Comparison of ENCODE assay signal across 20 cellular contexts in genomic region chr21:35038772-35039145, GRCh38. TPM values are rescaled to one million over a fixed set of nuclear protein-coding genes. Genes with fewer than 3 reads are reported as not detected.
A peak's percentile ranks its signal among the peaks of the same experiment; 100 is the strongest.
DNase-seq lines count a peak whose midpoint lies in the region; ATAC-seq, FAIRE-seq and TF ChIP-seq lines count a peak whose summit lies in the region.
"Had no signal": no experiment of that assay in that cellular context is flagged by ENCODE, and none has a peak within 500 bp of the region (broad histone marks: within the 10 kb centered on the region; RNA-seq: fewer than 3 reads in every experiment).

No MANE protein-coding gene starts in this region.

- H3K4me3 Mint-ChIP-seq in T-cell = peak overlapping the region; percentile 44 to 85 (median 60)

- peak overlapping the region; percentile 96 for H3K27ac Mint-ChIP-seq in T-cell

- no peak overlapping the region for H3K9ac ChIP-seq in K562 (ENCODE audit: insufficient read depth in 1 of 2, low read depth in 2 of 2, low read length in 2 of 2)

- TF ChIP-seq CTCF in right atrium auricular region (IDR thresholded peaks at IDR 0.05) (no peak), K562 (IDR thresholded peaks at IDR 0.05 in 2 of 3, conservative IDR thresholded peaks at IDR 0.05 in 1 of 3; ENCODE audit: insufficient read depth in 2 of 3, low read depth in 1 of 3, low read length in 3 of 3) (no peak)

- H3K4me3 ChIP-seq in right atrium auricular region (no peak overlapping the region), K562 (no peak overlapping the region)
- H3K4me3 ChIP-seq: dorsolateral prefrontal cortex, prostate gland, tibial nerve had no signal

- BruUV-seq in K562 (replicated peaks; lab: Mats Ljungman, UMichigan) = no TSS peak

- H3K36me3 ChIP-seq in right atrium auricular region (no peaks in the 10 kb centered on the region), K562 (ENCODE audit: control insufficient read depth, insufficient read depth, low read length) (no peaks in the 10 kb centered on the region)
- H3K36me3 ChIP-seq: prostate gland, tibial nerve had no signal

- no peaks in the 10 kb centered on the region for H3K79me2 ChIP-seq in K562 (ENCODE audit: control insufficient read depth, insufficient read depth, low read length)

- DNase-seq in right atrium auricular region (ENCODE audit: low spot score) (peak; percentile 30), Right ventricle myocardium superior (no peak), T-cell (no peak), K562 (ENCODE audit: extremely low read depth in 1 of 4, low spot score in 3 of 4) (no peak), UCSD-AML1 (lab: John Stamatoyannopoulos, UW; ENCODE audit: unreplicated experiment) (no peak), LoVo (ENCODE audit: low spot score) (no peak)
- DNase-seq: amniotic stem cell; dorsolateral prefrontal cortex; foreskin fibroblast; H7; Kasumi-1; left ventricle myocardium superior; NCI-H1105 treated with DMSO at 0.1 percent for 48 hours; NCI-H510A; stimulated activated naive CD4-positive, alpha-beta T cell treated with Interleukin-2 at 50 U/mL for 16 hours had no signal

- WGBS in K562 (ENCODE audit: insufficient coverage, low coverage, missing lambda C conversion rate) = 44% methylated on average over 3 of the region's 3 CpGs

- intact Hi-C loops in Right ventricle myocardium superior (cut with DNase I) (no loop called here), K562 (cut with micrococcal nuclease) (no loop called here)

- H3K4me2 ChIP-seq in K562 (ENCODE audit: insufficient read depth, low read length) = no peak overlapping the region

- H3K27ac ChIP-seq in right atrium auricular region = no peak overlapping the region
- H3K27ac ChIP-seq in K562 (ENCODE audit: extremely low read depth, low read depth, low read length) = no peak overlapping the region
- H3K27ac ChIP-seq: dorsolateral prefrontal cortex, prostate gland, tibial nerve had no signal

- in situ Hi-C loops in K562 (cut with MboI) = no loop called here

- peak overlapping the region; percentile 88 for H2AFZ ChIP-seq in K562 (ENCODE audit: low read depth, low read length)

- H3K27me3 ChIP-seq in right atrium auricular region = no peaks in the 10 kb centered on the region
- H3K27me3 ChIP-seq in K562 (ENCODE audit: control insufficient read depth in 2 of 2, insufficient read depth in 2 of 2, low read length in 2 of 2) = no peaks in the 10 kb centered on the region; a peak in 1 of 5 replicates
- H3K27me3 ChIP-seq: tibial nerve had no signal

- no peak for FAIRE-seq in K562 (lab: Jason Lieb, UNC)

- POLR2A ChIA-PET in T-cell (lab: Charles Lee) (interaction anchor here in 1 of 2 donors (0.9 kb wide), 2 partner anchors 8 to 10 kb away, joined by 4 read pairs; no protein-coding TSS in a partner anchor), K562 (lab: Yijun Ruan, JAX) (interaction anchor here (0.7 to 2.0 kb wide), 4 partner anchors 9 to 152 kb away, joined by 3 to 7 read pairs (median 4); no protein-coding TSS in a partner anchor)

- TF ChIP-seq EP300 in K562 (IDR thresholded peaks at IDR 0.05; ENCODE audit: low read length) = no peak

- no peaks in the 10 kb centered on the region for H4K20me1 ChIP-seq in K562 (replicated peaks; ENCODE audit: control insufficient read depth, insufficient read depth, low read length)

- peaks cover 96 to 99% (median 97%) of the 10 kb centered on the region in 3 donors for H3K4me1 Mint-ChIP-seq in T-cell

- ATAC-seq in Right ventricle myocardium superior (ENCODE audit: poor library complexity) (no peak), T-cell (replicated peaks in 1 of 4) (no peak), K562 (no peak), HG02588 (IDR thresholded peaks at IDR 0.05; ENCODE audit: unreplicated experiment) (no peak)
- ATAC-seq: activated CD4-positive, CD25-positive, alpha-beta regulatory T cell treated with anti-CD3 and anti-CD28 coated beads, Interleukin-2, amount 50 U/mL, for 24 hours; left ventricle myocardium superior had no signal

- H3K9me3 Mint-ChIP-seq in T-cell = no peaks in the 10 kb centered on the region

- H3K9me3 ChIP-seq in right atrium auricular region = no peaks in the 10 kb centered on the region
- no peaks in the 10 kb centered on the region for H3K9me3 ChIP-seq in K562 (replicated peaks; ENCODE audit: control insufficient read depth, insufficient read depth, low read depth, low read length)
- H3K9me3 ChIP-seq: Caco-2, prostate gland, tibial nerve had no signal

- no peaks in the 10 kb centered on the region for H3K27me3 Mint-ChIP-seq in T-cell

- no peaks in the 10 kb centered on the region for H3K9me1 ChIP-seq in K562 (ENCODE audit: control insufficient read depth, insufficient read depth, low read length)

- H3K36me3 Mint-ChIP-seq in T-cell = peaks cover 51% of the 10 kb centered on the region

- TF ChIP-seq POLR2A in K562 (conservative IDR thresholded peaks at IDR 0.05) = no peak

- no peak for TF ChIP-seq RAD21 in K562 (CRISPR knock-in tag; conservative IDR thresholded peaks at IDR 0.05 in 1 of 2, IDR thresholded peaks at IDR 0.05 in 1 of 2)

- H3K4me1 ChIP-seq in right atrium auricular region = no peaks in the 10 kb centered on the region
- peaks cover 4 to 15% of the 10 kb centered on the region in 2 experiments; a peak in 4 of 5 replicates for H3K4me1 ChIP-seq in K562 (replicated peaks in 1 of 2; ENCODE audit: control insufficient read depth in 2 of 2, insufficient read depth in 2 of 2, low read length in 2 of 2)
- H3K4me1 ChIP-seq: prostate gland had no signal

- CTCF ChIA-PET in T-cell (lab: Charles Lee) (interaction anchor here (0.7 to 1.4 kb wide), 2 partner anchors 10 to 13 kb away, joined by 3 to 6 read pairs; no protein-coding TSS in a partner anchor), K562 (lab: Yijun Ruan, JAX; ENCODE audit: low intra/inter-chr PET ratio) (interaction anchor here (0.6 kb wide), 1 partner anchor 130 kb away, joined by 5 read pairs; no protein-coding TSS in a partner anchor)

TF ChIP-seq in K562, 482 proteins besides CTCF, POLR2A, EP300 and RAD21:
- TF ChIP-seq ZEB2 (IDR thresholded peaks at IDR 0.05) (no peak), RBBP5 (IDR thresholded peaks at IDR 0.05; ENCODE audit: borderline replicate concordance, insufficient read depth, low read length, poor library complexity, severe bottlenecking) (no peak), TSC22D4 (tag; IDR thresholded peaks at IDR 0.05) (no peak), BRD9 (IDR thresholded peaks at IDR 0.05; ENCODE audit: low read depth, partially characterized antibody) (no peak), STAT6 (CRISPR knock-in tag; IDR thresholded peaks at IDR 0.05) (no peak), NEUROD1 (IDR thresholded peaks at IDR 0.05; ENCODE audit: borderline replicate concordance, low read depth, low read length, partially characterized antibody) (no peak), RNF2 (IDR thresholded peaks at IDR 0.05) (no peak), RAD51 (IDR thresholded peaks at IDR 0.05; ENCODE audit: borderline replicate concordance, low read depth) (no peak)

RNA-seq across cellular contexts. Expression of gene RUNX1, which starts 10.3 kb away (rescaled TPM):
- 1 to 10 TPM; 3.8 to 7.6 TPM for total RNA-seq in right atrium auricular region
- 1.5 TPM for total RNA-seq in Right ventricle myocardium superior
- 100 to 1,000 TPM in 3 of 5 donors, 10 to 100 TPM in 2; 87.0 to 117 (median 104) TPM for total RNA-seq in T-cell
- total RNA-seq in K562 (2011; cell fraction: chromatin; rRNA removed; ENCODE audit: low replicate concordance) = 167 and 196 TPM in 2 replicates
- total RNA-seq in K562 (2011; cell fraction: nucleolus; rRNA removed) = 104 and 114 TPM in 2 replicates
- total RNA-seq in K562 (2011; cell fraction: nucleoplasm; rRNA removed) = 135 and 188 TPM in 2 replicates
- 20.8 and 27.3 TPM in 2 replicates for total RNA-seq in K562 (2014; rRNA removed)
- total RNA-seq in K562 (2014; rRNA removed; fragmentation: Illumina TruSeq; extraction: Trizol) = 13.8 TPM in 2 replicates
- total RNA-seq in K562 (2015; rRNA removed; fragmentation: Illumina TruSeq; extraction: Trizol) = 8.8 and 9.8 TPM in 2 replicates
- 62.2 and 68.6 TPM in 2 replicates for total RNA-seq in K562 (2021)
- polyA plus RNA-seq in K562 (2011; rRNA removed) = 15.9 and 17.8 TPM in 2 replicates
- 7.6 and 12.6 TPM in 2 replicates for polyA plus RNA-seq in K562 (2011; cell fraction: cytosol; rRNA removed)
- 50.6 and 80.8 TPM in 2 replicates for polyA plus RNA-seq in K562 (2011; cell fraction: nucleus; rRNA removed)
- 19.4 and 60.9 TPM in 2 replicates for polyA plus RNA-seq in K562 (2012)
- polyA plus RNA-seq in K562 (2014; fragmentation: Illumina TruSeq; extraction: Trizol) = 22.7 and 26.7 TPM in 2 replicates
- polyA plus RNA-seq in K562 (2014; fragmentation: Nextera tagmentation; extraction: Ambion mirVana) = 1 to 10 TPM; 2.2 to 4.5 TPM
- 20.1 and 30.6 TPM in 2 replicates for polyA plus RNA-seq in K562 (2014; rRNA removed)
- 29.0 and 39.2 TPM in 2 replicates for polyA minus RNA-seq in K562 (2011; rRNA and poly(A)+ RNA removed)
- 10.4 and 28.6 TPM in 2 replicates for polyA minus RNA-seq in K562 (2011; cell fraction: cytosol; rRNA and poly(A)+ RNA removed)
- 119 and 149 TPM in 2 replicates for polyA minus RNA-seq in K562 (2011; cell fraction: nucleus; rRNA and poly(A)+ RNA removed)
